8 cellular contexts compared by ENCODE assay signal in the genomic region with DNA sequence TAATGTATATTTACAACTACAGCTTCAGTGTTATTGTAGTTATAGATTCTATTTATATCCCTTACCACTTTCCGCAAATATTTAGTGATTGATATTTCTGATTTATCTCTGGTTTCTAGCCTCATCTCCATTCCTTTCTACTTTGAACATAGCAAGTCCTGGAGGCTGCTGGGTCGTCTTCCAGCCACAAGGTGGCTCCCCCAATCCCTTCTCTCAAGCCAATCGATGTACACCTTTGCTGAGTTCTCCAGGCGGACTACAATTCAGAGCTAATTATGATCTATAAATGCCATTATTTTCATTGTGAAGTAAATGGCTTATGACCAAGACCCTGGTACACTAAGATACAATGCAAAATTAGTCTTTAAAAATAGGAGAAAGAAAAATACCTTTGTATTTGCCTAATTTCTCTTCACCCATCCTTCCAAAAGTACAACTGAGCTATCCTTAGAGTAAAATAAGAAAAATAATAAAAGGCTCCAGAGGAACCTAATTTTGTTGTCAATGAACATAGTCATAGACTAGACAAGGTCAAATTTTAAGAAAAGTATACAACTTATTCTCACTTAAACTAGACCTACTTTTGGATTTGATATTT.
DNase-seq lines count a peak whose midpoint lies in the region; ATAC-seq and TF ChIP-seq lines count a peak whose summit lies in the region.

No MANE protein-coding gene starts in this region.

- H3K4me1 Mint-ChIP-seq in osteocyte (ENCODE audit: unreplicated experiment): no peaks in the 10 kb centered on the region

- DNase-seq in BE2C: peak; percentile 53
- peak; percentile 67 to 71 for DNase-seq in HAP-1 (ENCODE audit: low spot score in 2 of 2)
- DNase-seq in NCI-H82 (lab: John Stamatoyannopoulos, UW): peak; percentile 74
- peak; percentile 37 for DNase-seq in activated T-cell treated with anti-CD3 and anti-CD28 coated beads for 24 hours (ENCODE audit: low read depth)
- DNase-seq in fibroblast of peridontal ligament (ENCODE audit: extremely low read depth): peak; percentile 58
- DNase-seq in osteocyte (ENCODE audit: extremely low spot score, unreplicated experiment): no peak

- no peak overlapping the region for H3K27ac Mint-ChIP-seq in osteocyte (ENCODE audit: unreplicated experiment)

- ATAC-seq in HG02571 (IDR thresholded peaks at IDR 0.05; ENCODE audit: unreplicated experiment) (no peak), GM18861 (IDR thresholded peaks at IDR 0.05; ENCODE audit: unreplicated experiment) (no peak)

- no peaks in the 10 kb centered on the region for H3K9me3 Mint-ChIP-seq in osteocyte (ENCODE audit: unreplicated experiment)

- no peaks in the 10 kb centered on the region for H3K36me3 Mint-ChIP-seq in osteocyte (ENCODE audit: unreplicated experiment)

- no peaks in the 10 kb centered on the region for H3K36me3 ChIP-seq in BE2C
- H3K36me3 ChIP-seq in HAP-1 (replicated peaks): no peaks in the 10 kb centered on the region

- peaks cover 89% of the 10 kb centered on the region for H3K27me3 Mint-ChIP-seq in osteocyte (ENCODE audit: unreplicated experiment)

- H3K4me1 ChIP-seq in BE2C: no peaks in the 10 kb centered on the region
- H3K4me1 ChIP-seq in HAP-1: no peaks in the 10 kb centered on the region

- H3K27me3 ChIP-seq in BE2C: peaks cover 81% of the 10 kb centered on the region
- peaks cover 69% of the 10 kb centered on the region for H3K27me3 ChIP-seq in HAP-1 (ENCODE audit: low read depth)

- in situ Hi-C loops in HAP-1 (cut with MboI; ENCODE audit: low sequenced_read_pairs): no loop called here

- peak; percentile 95 for TF ChIP-seq CTCF in BE2C (IDR thresholded peaks at IDR 0.05; ENCODE audit: low read depth, low read length)
- peak; percentile 76 for TF ChIP-seq CTCF in osteocyte (IDR thresholded peaks at IDR 0.05)

- H3K4me3 Mint-ChIP-seq in osteocyte (ENCODE audit: unreplicated experiment): no peak overlapping the region

- no peak overlapping the region for H3K4me3 ChIP-seq in BE2C (ENCODE audit: low read depth, low read length)
- no peak overlapping the region for H3K4me3 ChIP-seq in HAP-1

- H3K9me3 ChIP-seq in BE2C: no peaks in the 10 kb centered on the region
- H3K9me3 ChIP-seq in HAP-1: no peaks in the 10 kb centered on the region
